In genomic region chr2:109183871-109184270, GRCh38 we compare ENCODE assay signal across 24 cellular contexts.
"Had no signal": no experiment of that assay in that cellular context is flagged by ENCODE, and none has a peak within 500 bp of the region (broad histone marks: within the 10 kb centered on the region; RNA-seq: fewer than 3 reads in every experiment).

No MANE protein-coding gene starts in this region.

- H3K9ac ChIP-seq: neural progenitor cell, parathyroid adenoma had no signal

- H2AFZ ChIP-seq: neural progenitor cell, parathyroid adenoma had no signal

- FAIRE-seq: kidney had no signal

- ATAC-seq: activated CD8-positive, alpha-beta T cell treated with anti-CD3 and anti-CD28 coated beads for 36 hours; effector memory CD8-positive, alpha-beta T cell; left colon; naive thymus-derived CD8-positive, alpha-beta T cell; right cardiac atrium; stimulated activated naive CD8-positive, alpha-beta T cell treated with anti-CD3 and anti-CD28 coated beads, Interleukin-15, Interleukin-2, amounts not matched to agents 100 U/mL and 50 U/mL, for 24 hours; T-helper 17 cell had no signal

- H3K79me2 ChIP-seq: parathyroid adenoma had no signal

- H3K27me3 ChIP-seq: neural progenitor cell, testis, uterus had no signal

- H3K9me3 ChIP-seq: testis, uterus had no signal

- DNase-seq: activated CD4-positive, alpha-beta T cell treated with anti-CD3 and anti-CD28 coated beads, Interleukin-2, amount 50 U/mL, for 1 hour; activated CD4-positive, CD25-positive, alpha-beta regulatory T cell treated with anti-CD3 and anti-CD28 coated beads, Interleukin-2, amount 50 U/mL, for 72 hours; activated CD8-positive, alpha-beta T cell treated with anti-CD3 and anti-CD28 coated beads for 36 hours; activated gamma-delta T cell treated with Interleukin-2 at 50 U/mL for 16 hours; activated naive CD4-positive, alpha-beta T cell treated with anti-CD3 and anti-CD28 coated beads, Interleukin-2, amount 50 U/mL, for 16 hours; amniotic stem cell; caudate nucleus; cortex of kidney; effector memory CD8-positive, alpha-beta T cell; head of caudate nucleus; hippocampal formation; left colon; naive thymus-derived CD8-positive, alpha-beta T cell; occipital lobe; right cardiac atrium; stimulated activated CD4-positive, alpha-beta T cell treated with anti-CD3 and anti-CD28 coated beads, Interleukin-4, amount 100 ng/mL, for 1 hour; stimulated activated naive CD8-positive, alpha-beta T cell treated with anti-CD3 and anti-CD28 coated beads, Interleukin-15, Interleukin-2, amounts not matched to agents 100 U/mL and 50 U/mL, for 24 hours; T-helper 17 cell; T1000; testis; uterus had no signal

- H3K36me3 ChIP-seq: neural progenitor cell, uterus had no signal

- H3K4me3 ChIP-seq: neural progenitor cell, testis, uterus had no signal

- H3K4me1 ChIP-seq: neural progenitor cell, parathyroid adenoma had no signal

- H3K4me2 ChIP-seq: neural progenitor cell had no signal

- H3K27ac ChIP-seq: neural progenitor cell, parathyroid adenoma, testis, uterus had no signal
